17 cellular contexts compared by ENCODE assay signal in genomic region chr5:132256086-132256782, GRCh38. TPM values are rescaled to one million over a fixed set of nuclear protein-coding genes. Genes with fewer than 3 reads are reported as not detected.
DNase-seq lines count a peak whose midpoint lies in the region; ATAC-seq and TF ChIP-seq lines count a peak whose summit lies in the region.
"Had no signal": no experiment of that assay in that cellular context is flagged by ENCODE, and none has a peak within 500 bp of the region (broad histone marks: within the 10 kb centered on the region; RNA-seq: fewer than 3 reads in every experiment).

No MANE protein-coding gene starts in this region.

- in situ Hi-C loops in IMR-90 (cut with MboI; ENCODE audit: low sequenced_read_pairs) (no loop called here), gastrocnemius medialis (cut with MboI; ENCODE audit: low sequenced_read_pairs in 4 of 4) (loop anchor here in 1 of 4 donors (25.0 kb wide), 1 partner anchor 256 kb away; no protein-coding TSS in a partner anchor)

- H3K23ac ChIP-seq in IMR-90 (ENCODE audit: low read depth, low read length) = no peak overlapping the region; the same call in 1 of the 2 replicates

- H3K27ac ChIP-seq in IMR-90 (ENCODE audit: insufficient read depth, low read length) (no peak overlapping the region), gastroesophageal sphincter (peak overlapping the region in 3 of 4 donors; percentile 98 to 99 (median 98)), gastrocnemius medialis (no peak overlapping the region)
- H3K27ac ChIP-seq: right lobe of liver had no signal

- peaks cover 23% of the 10 kb centered on the region for H3K4me1 ChIP-seq in IMR-90 (ENCODE audit: control insufficient read depth, insufficient read depth, low read length)
- H3K4me1 ChIP-seq in gastroesophageal sphincter = peaks cover 5 to 64% (median 35%) of the 10 kb centered on the region in 3 donors
- H3K4me1 ChIP-seq in gastrocnemius medialis = peaks cover 13 to 14% of the 10 kb centered on the region in 2 donors

- no peak overlapping the region for H3K9ac ChIP-seq in IMR-90 (ENCODE audit: low read depth, low read length)

- H3K27me3 Mint-ChIP-seq in progenitor cell of endocrine pancreas = peaks cover 3% of the 10 kb centered on the region

- H3K4me3 ChIP-seq in IMR-90 (ENCODE audit: insufficient read depth, low read depth, low read length) = no peak overlapping the region
- H3K4me3 ChIP-seq in gastroesophageal sphincter = no peak overlapping the region
- no peak overlapping the region for H3K4me3 ChIP-seq in gastrocnemius medialis
- H3K4me3 ChIP-seq: right lobe of liver had no signal

- peaks cover 25% of the 10 kb centered on the region for H4K20me1 ChIP-seq in IMR-90 (ENCODE audit: insufficient read depth, low read length)

- no peak overlapping the region for H2BK120ac ChIP-seq in IMR-90 (ENCODE audit: low read depth, low read length)

- TF ChIP-seq EP300 in gastroesophageal sphincter (IDR thresholded peaks at IDR 0.05) = no peak

- dilution Hi-C loops in IMR-90 (cut with HindIII; ENCODE audit: low sequenced_read_pairs, unreplicated experiment) = no loop called here

- TF ChIP-seq POLR2A in IMR-90 (IDR thresholded peaks at IDR 0.05; ENCODE audit: low read depth, low read length) (no peak), gastroesophageal sphincter (IDR thresholded peaks at IDR 0.05) (no peak), gastrocnemius medialis (IDR thresholded peaks at IDR 0.05) (no peak)

- H2AFZ ChIP-seq in IMR-90 (replicated peaks; ENCODE audit: low read length, poor library complexity) = no peak overlapping the region

- DNase-seq in Daoy (ENCODE audit: low read depth) = peak; percentile 1
- no peak for DNase-seq in IMR-90
- DNase-seq in progenitor cell of endocrine pancreas (ENCODE audit: low spot score, unreplicated experiment) = no peak
- no peak for DNase-seq in NCI-H82 (lab: John Stamatoyannopoulos, UW)
- DNase-seq in gastrocnemius medialis = no peak
- DNase-seq: activated CD4-positive, alpha-beta T cell treated with anti-CD3 and anti-CD28 coated beads, Interleukin-2, amount 50 U/mL, for 48 hours; BE2C; NCI-H526 treated with DMSO at 0.1 percent for 48 hours; occipital lobe; SK-N-SH; stimulated activated CD4-positive, alpha-beta T cell treated with anti-CD3 and anti-CD28 coated beads, Interleukin-2, amount 100 ng/mL, for 48 hours; testis had no signal

- no peaks in the 10 kb centered on the region for H3K9me3 Mint-ChIP-seq in progenitor cell of endocrine pancreas (ENCODE audit: low read depth)
- H3K9me3 Mint-ChIP-seq: activated T-helper 17 cell treated with anti-CD3 and anti-CD28 coated beads, Interleukin-2, amount 50 U/mL, for 72 hours; dendritic cell treated with granulocyte-macrophage colony-stimulating factor and Interleukin-4, amounts not matched to agents 40 ng/mL and 50 ng/mL, for 4 days had no signal

- H3K27me3 ChIP-seq in IMR-90 (ENCODE audit: control insufficient read depth, insufficient read depth, low read length) (no peaks in the 10 kb centered on the region), gastroesophageal sphincter (no peaks in the 10 kb centered on the region), gastrocnemius medialis (peaks cover 0 to 6% (median 0%) of the 10 kb centered on the region in 3 donors)
- H3K27me3 ChIP-seq: BE2C, right lobe of liver, testis had no signal

- TF ChIP-seq CTCF in IMR-90 (conservative IDR thresholded peaks at IDR 0.05; ENCODE audit: low read depth, low read length) = no peak
- TF ChIP-seq CTCF in gastroesophageal sphincter (IDR thresholded peaks at IDR 0.05) = no peak
- no peak for TF ChIP-seq CTCF in progenitor cell of endocrine pancreas (IDR thresholded peaks at IDR 0.05; ENCODE audit: unreplicated experiment)
- no peak for TF ChIP-seq CTCF in gastrocnemius medialis (IDR thresholded peaks at IDR 0.05 in 4 of 5, conservative IDR thresholded peaks at IDR 0.05 in 1 of 5)

- no CpG with 5 or more reads among the region's 4 CpGs for WGBS in IMR-90 (ENCODE audit: extremely low coverage in 2 of 2, insufficient read length in 1 of 2), 2 experiments
- WGBS in gastroesophageal sphincter (ENCODE audit: low coverage in 1 of 2), 2 donors = 91 to 100% methylated on average over 3 of the region's 4 CpGs

- TF ChIP-seq RAD21 in IMR-90 (IDR thresholded peaks at IDR 0.05; ENCODE audit: low read length) = no peak

- POLR2A ChIA-PET in IMR-90 (lab: Charles Lee; ENCODE audit: unreplicated experiment) = no interaction called here

- H3K27ac Mint-ChIP-seq in progenitor cell of endocrine pancreas = peak overlapping the region; percentile 79
- H3K27ac Mint-ChIP-seq: activated T-helper 17 cell treated with anti-CD3 and anti-CD28 coated beads, Interleukin-2, amount 50 U/mL, for 72 hours; dendritic cell treated with granulocyte-macrophage colony-stimulating factor and Interleukin-4, amounts not matched to agents 40 ng/mL and 50 ng/mL, for 4 days had no signal

- H3K14ac ChIP-seq in IMR-90 (replicated peaks; ENCODE audit: low read depth, low read length) = no peak overlapping the region

- H3K36me3 Mint-ChIP-seq in progenitor cell of endocrine pancreas (ENCODE audit: insufficient read depth) = no peaks in the 10 kb centered on the region

- intact Hi-C loops in IMR-90 (cut with micrococcal nuclease) = loop anchor here (5.0 kb wide), 1 partner anchor 64 kb away; no protein-coding TSS in a partner anchor
- intact Hi-C loops in gastrocnemius medialis (cut with DNase I; ENCODE audit: low total_unique reads) = no loop called here

- no peak overlapping the region for H4K5ac ChIP-seq in IMR-90 (ENCODE audit: low read depth, low read length)

- H3K56ac ChIP-seq in IMR-90 (ENCODE audit: extremely low read depth, insufficient read depth, low read length) = no peak overlapping the region

- no peak overlapping the region for H2BK5ac ChIP-seq in IMR-90 (ENCODE audit: low read depth, low read length, poor library complexity, severe bottlenecking)

- H3K36me3 ChIP-seq in IMR-90 (ENCODE audit: control insufficient read depth, insufficient read depth, low read length) (0 out of 2 replicates have a peak, but pooled peaks cover 2% of the 10 kb centered on the region), gastroesophageal sphincter (no peaks in the 10 kb centered on the region), gastrocnemius medialis (no peaks in the 10 kb centered on the region)
- H3K36me3 ChIP-seq: right lobe of liver had no signal

- no peak overlapping the region for H2AK9ac ChIP-seq in IMR-90 (replicated peaks; ENCODE audit: low read depth, low read length, poor library complexity)

- CTCF ChIA-PET in IMR-90 (lab: Yijun Ruan, JAX) = interaction anchor here (0.7 kb wide), 1 partner anchor 18 kb away, joined by 3 read pairs; no protein-coding TSS in a partner anchor

- no peak overlapping the region for H2BK15ac ChIP-seq in IMR-90 (ENCODE audit: low read depth, low read length)

- no peak overlapping the region for H2BK20ac ChIP-seq in IMR-90 (ENCODE audit: low read depth, low read length)

- H3K4me1 Mint-ChIP-seq in progenitor cell of endocrine pancreas (ENCODE audit: low read depth) = peaks cover 14% of the 10 kb centered on the region

- H3K18ac ChIP-seq in IMR-90 (ENCODE audit: low read depth, low read length) = no peak overlapping the region

- 0 out of 2 replicates have a peak overlapping the region, but pooled peaks have one; percentile 23 for H4K91ac ChIP-seq in IMR-90 (ENCODE audit: insufficient read depth, low read depth, low read length)

- H3K4me3 Mint-ChIP-seq in progenitor cell of endocrine pancreas (ENCODE audit: low read depth) = peak overlapping the region; percentile 76
- H3K4me3 Mint-ChIP-seq: activated T-helper 17 cell treated with anti-CD3 and anti-CD28 coated beads, Interleukin-2, amount 50 U/mL, for 72 hours had no signal

- peaks cover 18% of the 10 kb centered on the region for H3K9me1 ChIP-seq in IMR-90 (ENCODE audit: insufficient read depth, low read length)

- ATAC-seq in IMR-90 (ENCODE audit: low read depth) (no peak), gastroesophageal sphincter (no peak), GM19463 (IDR thresholded peaks at IDR 0.05; ENCODE audit: unreplicated experiment) (no peak), gastrocnemius medialis (no peak)
- ATAC-seq: activated T-helper 17 cell treated with anti-CD3 and anti-CD28 coated beads, Interleukin-2, amount 50 U/mL, for 72 hours; right lobe of liver had no signal

- H3K9me3 ChIP-seq in IMR-90 (ENCODE audit: control insufficient read depth, insufficient read depth, low read length) (no peaks in the 10 kb centered on the region), gastroesophageal sphincter (no peaks in the 10 kb centered on the region), gastrocnemius medialis (no peaks in the 10 kb centered on the region)
- H3K9me3 ChIP-seq: BE2C, right lobe of liver, SK-N-SH, testis had no signal

- H4K8ac ChIP-seq in IMR-90 (ENCODE audit: low read depth in 2 of 2, low read length in 2 of 2) = no peak overlapping the region; a peak in 1 of 4 replicates

- BruUV-seq in IMR-90 (replicated peaks; lab: Mats Ljungman, UMichigan) = no TSS peak

- H3K79me1 ChIP-seq in IMR-90 (ENCODE audit: low read depth in 1 of 2, low read length in 2 of 2) = peaks cover 10 to 39% of the 10 kb centered on the region in 2 experiments; a peak in 3 of 4 replicates

- peak overlapping the region; percentile 26; the same call in 1 of the 2 replicates for H2AK5ac ChIP-seq in IMR-90 (ENCODE audit: low read depth, low read length)

- no peak overlapping the region for H3K4me2 ChIP-seq in IMR-90 (ENCODE audit: low read depth, low read length)

- peak overlapping the region; percentile 17; the same call in 1 of the 2 replicates for H3K4ac ChIP-seq in IMR-90 (ENCODE audit: low read depth, low read length)

RNA-seq across cellular contexts. Expression of gene PDLIM4, which starts 1.3 kb away (rescaled TPM):
- 94.7 and 103 TPM in 2 replicates for total RNA-seq in Daoy (2014; rRNA removed; shearing (Covaris generic))
- total RNA-seq in IMR-90 (2012; rRNA removed) (61.1 and 97.5 TPM in 2 replicates), gastroesophageal sphincter (100 to 1,000 TPM in 1 of 4 donors, 10 to 100 TPM in 3; 75.0 to 200 (median 92.7) TPM), progenitor cell of endocrine pancreas (14.3 and 14.7 TPM in 2 replicates), gastrocnemius medialis (1 to 10 TPM in 3 of 4 donors, under 1 TPM in 1; 0.66 to 8.0 (median 5.3) TPM)
- 214 and 225 TPM in 2 replicates for polyA plus RNA-seq in IMR-90 (2012; rRNA removed)
- 62.0 and 132 TPM in 2 replicates for polyA plus RNA-seq in IMR-90 (2012; cell fraction: cytosol; rRNA removed)
- polyA plus RNA-seq in IMR-90 (2012; cell fraction: nucleus; rRNA removed; ENCODE audit: low replicate concordance) = 199 and 416 TPM in 2 replicates
- total RNA-seq: activated T-helper 17 cell treated with anti-CD3 and anti-CD28 coated beads, Interleukin-2, amount 50 U/mL, for 72 hours had no signal

RNA-seq across cellular contexts. Expression of gene P4HA2, which starts 28.6 kb away (rescaled TPM):
- 118 and 119 TPM in 2 replicates for total RNA-seq in Daoy (2014; rRNA removed; shearing (Covaris generic))
- total RNA-seq in IMR-90 (2012; rRNA removed) (190 and 225 TPM in 2 replicates), gastroesophageal sphincter (10 to 100 TPM; 32.8 to 48.7 (median 37.6) TPM), progenitor cell of endocrine pancreas (18.5 and 23.8 TPM in 2 replicates), gastrocnemius medialis (10 to 100 TPM in 2 of 4 donors, 1 to 10 TPM in 2; 5.8 to 15.7 (median 10.3) TPM)
- 184 and 186 TPM in 2 replicates for polyA plus RNA-seq in IMR-90 (2012; rRNA removed)
- polyA plus RNA-seq in IMR-90 (2012; cell fraction: cytosol; rRNA removed) = 144 and 191 TPM in 2 replicates
- 99.1 and 183 TPM in 2 replicates for polyA plus RNA-seq in IMR-90 (2012; cell fraction: nucleus; rRNA removed; ENCODE audit: low replicate concordance)

RNA-seq across cellular contexts. Expression of gene SLC22A4, which starts 38.0 kb away (rescaled TPM):
- 3.0 and 3.5 TPM in 2 replicates for total RNA-seq in Daoy (2014; rRNA removed; shearing (Covaris generic))
- 2.8 and 3.2 TPM in 2 replicates for total RNA-seq in IMR-90 (2012; rRNA removed)
- 2.5 and 2.6 TPM in 2 replicates for polyA plus RNA-seq in IMR-90 (2012; rRNA removed)
- polyA plus RNA-seq in IMR-90 (2012; cell fraction: cytosol; rRNA removed) = 1.2 and 2.1 TPM in 2 replicates
- 7.0 and 12.7 TPM in 2 replicates for polyA plus RNA-seq in IMR-90 (2012; cell fraction: nucleus; rRNA removed; ENCODE audit: low replicate concordance)
- 1 to 10 TPM in 1 of 4 donors, under 1 TPM in 3; 0.25 to 1.1 (median 0.61) TPM for total RNA-seq in gastroesophageal sphincter
- total RNA-seq in progenitor cell of endocrine pancreas = 0.48 TPM in 1 of 2 replicates, not detected in the other
- total RNA-seq in gastrocnemius medialis = 1 to 10 TPM; 5.4 to 6.7 (median 6.2) TPM

Comparison
In these comparisons a context has a peak if more than half of its experiments do, and no peak if none do; other contexts are left out.
1. H3K27ac ChIP-seq: peak in gastroesophageal sphincter (3 of 4); none in IMR-90 (single experiment) and gastrocnemius medialis (0 of 4).